In genomic region chr13:51953347-51953746, GRCh38 we compare ENCODE assay signal across 15 cellular contexts. TPM values are rescaled to one million over a fixed set of nuclear protein-coding genes. Genes with fewer than 3 reads are reported as not detected.
A peak's percentile ranks its signal among the peaks of the same experiment; 100 is the strongest.
DNase-seq lines count a peak whose midpoint lies in the region; ATAC-seq and TF ChIP-seq lines count a peak whose summit lies in the region.
"Had no signal": no experiment of that assay in that cellular context is flagged by ENCODE, and none has a peak within 500 bp of the region (broad histone marks: within the 10 kb centered on the region; RNA-seq: fewer than 3 reads in every experiment).

No MANE protein-coding gene starts in this region.

- no peak overlapping the region for H3K4me2 ChIP-seq in DND-41 (ENCODE audit: insufficient read depth, low read length)
- H3K4me2 ChIP-seq: BLaER1 had no signal

- H2AFZ ChIP-seq in DND-41 (ENCODE audit: low read depth, low read length), result no peak overlapping the region
- H2AFZ ChIP-seq: GM23248 had no signal

- H3K36me3 ChIP-seq in CD4-positive, CD25-positive, alpha-beta regulatory T cell (ENCODE audit: control insufficient read depth, insufficient read depth, low read length), result no peaks in the 10 kb centered on the region
- no peaks in the 10 kb centered on the region for H3K36me3 ChIP-seq in DND-41 (ENCODE audit: insufficient read depth, low read length)
- H3K36me3 ChIP-seq: BLaER1, HAP-1 had no signal

- peak overlapping the region; percentile 38 for H3K4me3 ChIP-seq in CD4-positive, CD25-positive, alpha-beta regulatory T cell (ENCODE audit: low read depth, low read length)
- no peak overlapping the region for H3K4me3 ChIP-seq in DND-41 (ENCODE audit: low read depth in 1 of 2, low read length in 2 of 2)
- H3K4me3 ChIP-seq: BLaER1, GM23248, HAP-1 had no signal

- peaks cover 7% of the 10 kb centered on the region for H3K36me3 Mint-ChIP-seq in CD4-positive, CD25-positive, alpha-beta regulatory T cell
- peaks cover 23% of the 10 kb centered on the region for H3K36me3 Mint-ChIP-seq in T-helper 2 cell treated with Interferon-gamma antibody and Interleukin-4, amounts not matched to agents 5 μg/mL and 100 μg/mL, for 36 hours (ENCODE audit: low read depth)
- H3K36me3 Mint-ChIP-seq in stimulated activated effector memory CD8-positive, alpha-beta T cell treated with anti-CD3 and anti-CD28 coated beads, Interleukin-12 subunit alpha, Interleukin-12 subunit beta, amount 100 ng/mL, for 72 hours, result no peaks in the 10 kb centered on the region
- H3K36me3 Mint-ChIP-seq: CD14-positive monocyte had no signal

- peaks cover 0 to 19% (median 9%) of the 10 kb centered on the region in 7 donors for H3K9me3 Mint-ChIP-seq in CD4-positive, CD25-positive, alpha-beta regulatory T cell
- peaks cover 22% of the 10 kb centered on the region for H3K9me3 Mint-ChIP-seq in T-helper 2 cell treated with Interferon-gamma antibody and Interleukin-4, amounts not matched to agents 5 μg/mL and 100 μg/mL, for 36 hours
- peaks cover 8% of the 10 kb centered on the region for H3K9me3 Mint-ChIP-seq in stimulated activated effector memory CD8-positive, alpha-beta T cell treated with anti-CD3 and anti-CD28 coated beads, Interleukin-12 subunit alpha, Interleukin-12 subunit beta, amount 100 ng/mL, for 72 hours

- no peak overlapping the region for H3K27ac ChIP-seq in CD4-positive, CD25-positive, alpha-beta regulatory T cell (ENCODE audit: insufficient read depth, low read length, poor library complexity, severe bottlenecking)
- H3K27ac ChIP-seq in DND-41 (ENCODE audit: low read length), result no peak overlapping the region
- H3K27ac ChIP-seq: BLaER1, GM23248 had no signal

- no peak overlapping the region for H3K9ac ChIP-seq in DND-41 (ENCODE audit: low read depth, low read length)
- H3K9ac ChIP-seq: BLaER1, GM23248 had no signal

- ATAC-seq in CD4-positive, CD25-positive, alpha-beta regulatory T cell (ENCODE audit: low read depth in 2 of 2), result peak in 1 of 2 donors; percentile 33
- peak; percentile 67; the same call in 2 of the 3 replicates for ATAC-seq in DND-41 (ENCODE audit: insufficient read depth, low read depth)
- ATAC-seq in stimulated activated effector memory CD8-positive, alpha-beta T cell treated with anti-CD3 and anti-CD28 coated beads, Interleukin-12 subunit alpha, Interleukin-12 subunit beta, amount 100 ng/mL, for 72 hours, result no peak
- ATAC-seq in GM18907 (IDR thresholded peaks at IDR 0.05; ENCODE audit: unreplicated experiment), result no peak
- no peak for ATAC-seq in GM18870 (IDR thresholded peaks at IDR 0.05; ENCODE audit: unreplicated experiment)

- H3K4me3 Mint-ChIP-seq in CD4-positive, CD25-positive, alpha-beta regulatory T cell, result peak overlapping the region in 3 of 4 donors; percentile 3 to 73 (median 13)
- H3K4me3 Mint-ChIP-seq in T-helper 2 cell treated with Interferon-gamma antibody and Interleukin-4, amounts not matched to agents 5 μg/mL and 100 μg/mL, for 36 hours, result peak overlapping the region; percentile 18
- H3K4me3 Mint-ChIP-seq in stimulated activated effector memory CD8-positive, alpha-beta T cell treated with anti-CD3 and anti-CD28 coated beads, Interleukin-12 subunit alpha, Interleukin-12 subunit beta, amount 100 ng/mL, for 72 hours, result no peak overlapping the region
- H3K4me3 Mint-ChIP-seq: CD14-positive monocyte had no signal

- no peak for TF ChIP-seq CTCF in DND-41 (IDR thresholded peaks at IDR 0.05; ENCODE audit: borderline replicate concordance, extremely low read depth, low read length, poor library complexity, severe bottlenecking)

- H3K79me2 ChIP-seq in DND-41 (ENCODE audit: insufficient read depth, low read length), result no peaks in the 10 kb centered on the region

- DNase-seq in CD4-positive, CD25-positive, alpha-beta regulatory T cell, result peak in 2 of 3 donors; percentile 25 to 62
- DNase-seq in DND-41, result no peak
- DNase-seq in T-helper 2 cell treated with Interferon-gamma antibody and Interleukin-4, amounts not matched to agents 5 μg/mL and 100 μg/mL, for 36 hours (ENCODE audit: low spot score), result no peak
- no peak for DNase-seq in stimulated activated effector memory CD8-positive, alpha-beta T cell treated with anti-CD3 and anti-CD28 coated beads, Interleukin-12 subunit alpha, Interleukin-12 subunit beta, amount 100 ng/mL, for 72 hours (ENCODE audit: low spot score in 2 of 2)
- no peak for DNase-seq in NCI-H2107 (lab: John Stamatoyannopoulos, UW)
- DNase-seq: 8988T; Caco-2; CD8-positive, alpha-beta memory T cell; GDM1; GM23248 had no signal

- no peaks in the 10 kb centered on the region for H4K20me1 ChIP-seq in DND-41 (ENCODE audit: insufficient read depth, low read length)
- H4K20me1 ChIP-seq: BLaER1 had no signal

- H3K27me3 Mint-ChIP-seq in CD4-positive, CD25-positive, alpha-beta regulatory T cell, result peaks cover 5% of the 10 kb centered on the region
- H3K27me3 Mint-ChIP-seq in T-helper 2 cell treated with Interferon-gamma antibody and Interleukin-4, amounts not matched to agents 5 μg/mL and 100 μg/mL, for 36 hours (ENCODE audit: low read depth), result peaks cover 4% of the 10 kb centered on the region

- H3K27me3 ChIP-seq in CD4-positive, CD25-positive, alpha-beta regulatory T cell (ENCODE audit: control insufficient read depth, insufficient read depth, low read length), result no peaks in the 10 kb centered on the region
- H3K27me3 ChIP-seq in DND-41 (ENCODE audit: insufficient read depth, low read length, poor library complexity), result peaks cover 15% of the 10 kb centered on the region
- H3K27me3 ChIP-seq: BLaER1 had no signal

- peaks cover 39% of the 10 kb centered on the region for H3K4me1 ChIP-seq in CD4-positive, CD25-positive, alpha-beta regulatory T cell (ENCODE audit: control insufficient read depth, insufficient read depth, low read length, poor library complexity, severe bottlenecking)
- peaks cover 3% of the 10 kb centered on the region; the same call in 1 of the 2 replicates for H3K4me1 ChIP-seq in DND-41 (ENCODE audit: insufficient read depth, low read length)
- H3K4me1 ChIP-seq: BLaER1, HAP-1 had no signal

- H3K27ac Mint-ChIP-seq in CD4-positive, CD25-positive, alpha-beta regulatory T cell, result peak overlapping the region; percentile 27 to 87 (median 66)
- H3K27ac Mint-ChIP-seq in T-helper 2 cell treated with Interferon-gamma antibody and Interleukin-4, amounts not matched to agents 5 μg/mL and 100 μg/mL, for 36 hours, result no peak overlapping the region
- H3K27ac Mint-ChIP-seq in stimulated activated effector memory CD8-positive, alpha-beta T cell treated with anti-CD3 and anti-CD28 coated beads, Interleukin-12 subunit alpha, Interleukin-12 subunit beta, amount 100 ng/mL, for 72 hours, result peak overlapping the region; percentile 46

- H3K9me3 ChIP-seq in CD4-positive, CD25-positive, alpha-beta regulatory T cell (ENCODE audit: control insufficient read depth in 2 of 2, low read length in 2 of 2), result peaks cover 17 to 20% of the 10 kb centered on the region in 2 experiments
- no peaks in the 10 kb centered on the region for H3K9me3 ChIP-seq in DND-41 (ENCODE audit: insufficient read depth, low read length, severe bottlenecking)
- H3K9me3 ChIP-seq: BLaER1, Caco-2, HAP-1 had no signal

- H3K4me1 Mint-ChIP-seq in CD4-positive, CD25-positive, alpha-beta regulatory T cell, result peaks cover 12 to 56% (median 41%) of the 10 kb centered on the region in 4 donors
- H3K4me1 Mint-ChIP-seq in T-helper 2 cell treated with Interferon-gamma antibody and Interleukin-4, amounts not matched to agents 5 μg/mL and 100 μg/mL, for 36 hours (ENCODE audit: low read depth), result peaks cover 55% of the 10 kb centered on the region
- H3K4me1 Mint-ChIP-seq in stimulated activated effector memory CD8-positive, alpha-beta T cell treated with anti-CD3 and anti-CD28 coated beads, Interleukin-12 subunit alpha, Interleukin-12 subunit beta, amount 100 ng/mL, for 72 hours, result peaks cover 26% of the 10 kb centered on the region

RNA-seq across cellular contexts. Expression of gene ATP7B, which starts 57.9 kb away (rescaled TPM):
- 1.4 TPM for total RNA-seq in CD4-positive, CD25-positive, alpha-beta regulatory T cell
- under 1 TPM; 0.18 to 0.59 (median 0.28) TPM for polyA plus RNA-seq in CD4-positive, CD25-positive, alpha-beta regulatory T cell

RNA-seq across cellular contexts. Expression of gene ALG11, which starts 58.9 kb away (rescaled TPM):
- total RNA-seq in CD4-positive, CD25-positive, alpha-beta regulatory T cell, result 24.6 TPM
- polyA plus RNA-seq in CD4-positive, CD25-positive, alpha-beta regulatory T cell, result 10 to 100 TPM; 19.2 to 27.6 (median 23.4) TPM

Comparison
In these comparisons a context has a peak if more than half of its experiments do, and no peak if none do; other contexts are left out.
1. DNase-seq: peak in CD4-positive, CD25-positive, alpha-beta regulatory T cell (2 of 3); none in DND-41 (single experiment), T-helper 2 cell treated with Interferon-gamma antibody and Interleukin-4, amounts not matched to agents 5 μg/mL and 100 μg/mL, for 36 hours (single experiment), stimulated activated effector memory CD8-positive, alpha-beta T cell treated with anti-CD3 and anti-CD28 coated beads, Interleukin-12 subunit alpha, Interleukin-12 subunit beta, amount 100 ng/mL, for 72 hours (0 of 2) and NCI-H2107 (single experiment).